ENCODE assay signal across 14 cellular contexts in genomic region chr5:159309689-159310433, GRCh38. TPM values are rescaled to one million over a fixed set of nuclear protein-coding genes. Genes with fewer than 3 reads are reported as not detected.
DNase-seq lines count a peak whose midpoint lies in the region; ATAC-seq and TF ChIP-seq lines count a peak whose summit lies in the region.
"Had no signal": no experiment of that assay in that cellular context is flagged by ENCODE, and none has a peak within 500 bp of the region (broad histone marks: within the 10 kb centered on the region; RNA-seq: fewer than 3 reads in every experiment).

No MANE protein-coding gene starts in this region.

- H3K4me1 Mint-ChIP-seq in CD8-positive, alpha-beta memory T cell, result peaks cover 3 to 8% (median 5%) of the 10 kb centered on the region in 3 donors

- H3K27me3 Mint-ChIP-seq in CD8-positive, alpha-beta memory T cell, result peaks cover 1 to 53% of the 10 kb centered on the region in 2 donors

- peak overlapping the region; percentile 35 for H3K4me3 ChIP-seq in CD8-positive, alpha-beta memory T cell (ENCODE audit: low read length)
- H3K4me3 ChIP-seq in HEK293 (ENCODE audit: low read depth, low read length) (no peak overlapping the region), mammary epithelial cell (replicated peaks in 1 of 3; ENCODE audit: insufficient read depth in 1 of 3, low read depth in 2 of 3, low read length in 3 of 3) (no peak overlapping the region), mucosa of descending colon (no peak overlapping the region), gastroesophageal sphincter (no peak overlapping the region), SK-N-SH (ENCODE audit: low read depth in 2 of 2, low read length in 1 of 2) (no peak overlapping the region)

- peak overlapping the region in 1 of 7 donors; percentile 68 for H3K4me3 Mint-ChIP-seq in CD8-positive, alpha-beta memory T cell
- H3K4me3 Mint-ChIP-seq: neural crest cell had no signal

- H4K20me1 ChIP-seq in mammary epithelial cell (ENCODE audit: insufficient read depth, low read length), result no peaks in the 10 kb centered on the region
- no peaks in the 10 kb centered on the region for H4K20me1 ChIP-seq in SK-N-SH (ENCODE audit: insufficient read depth)

- TF ChIP-seq EP300 in gastroesophageal sphincter (IDR thresholded peaks at IDR 0.05) (no peak), SK-N-SH (IDR thresholded peaks at IDR 0.05; ENCODE audit: borderline replicate concordance in 1 of 2, low read depth in 1 of 2, low read length in 1 of 2) (no peak)

- POLR2A ChIA-PET in CD8-positive, alpha-beta memory T cell (lab: Charles Lee), result no interaction called here
- POLR2A ChIA-PET in HEK293 (lab: Yijun Ruan, JAX), result interaction anchor here (0.6 kb wide), 1 partner anchor 664 kb away, joined by 4 read pairs; no protein-coding TSS in a partner anchor
- POLR2A ChIA-PET in SK-N-SH (lab: Yijun Ruan, JAX), result no interaction called here

- TF ChIP-seq RAD21 in SK-N-SH (IDR thresholded peaks at IDR 0.05; ENCODE audit: low read length), result no peak

- H3K9me2 ChIP-seq in SK-N-SH, result no peaks in the 10 kb centered on the region

- peaks cover 0 to 1% (median 0%) of the 10 kb centered on the region in 3 donors for H3K36me3 Mint-ChIP-seq in CD8-positive, alpha-beta memory T cell
- H3K36me3 Mint-ChIP-seq: CD14-positive monocyte had no signal

- H3K27ac Mint-ChIP-seq in CD8-positive, alpha-beta memory T cell, result peak overlapping the region in 1 of 8 donors; percentile 45
- H3K27ac Mint-ChIP-seq: CD14-positive monocyte; T-helper 1 cell treated with Interleukin-12 subunit alpha and Interleukin-12 subunit beta and Interleukin-4 antibody, amounts not matched to agents 30 μg/mL and 1 μg/mL, for 36 hours had no signal

- TF ChIP-seq CTCF in HEK293 (tag by site-specific recombination; IDR thresholded peaks at IDR 0.05) (no peak), mammary epithelial cell (conservative IDR thresholded peaks at IDR 0.05 in 1 of 2, IDR thresholded peaks at IDR 0.05 in 1 of 2; ENCODE audit: extremely low read depth in 1 of 2, insufficient read depth in 1 of 2, low read depth in 1 of 2, low read length in 2 of 2) (no peak), mucosa of descending colon (IDR thresholded peaks at IDR 0.05) (no peak), gastroesophageal sphincter (IDR thresholded peaks at IDR 0.05) (no peak), SK-N-SH (IDR thresholded peaks at IDR 0.05) (no peak)

- no peak for TF ChIP-seq POLR2A in gastroesophageal sphincter (IDR thresholded peaks at IDR 0.05)

- intact Hi-C loops in mammary epithelial cell (cut with micrococcal nuclease) (no loop called here), mucosa of descending colon (cut with DNase I, micrococcal nuclease) (loop anchor here in 1 of 2 donors (10.0 kb wide), 1 partner anchor 155 kb away; no protein-coding TSS in a partner anchor)

- H3K4me1 ChIP-seq in CD8-positive, alpha-beta memory T cell (ENCODE audit: insufficient read depth, low read length), result peaks cover 10% of the 10 kb centered on the region
- no peaks in the 10 kb centered on the region for H3K4me1 ChIP-seq in HEK293 (ENCODE audit: control insufficient read depth, insufficient read depth, low read length)
- H3K4me1 ChIP-seq in mammary epithelial cell (ENCODE audit: insufficient read depth, low read length), result peaks cover 10% of the 10 kb centered on the region
- H3K4me1 ChIP-seq in mucosa of descending colon (ENCODE audit: low read depth), result no peaks in the 10 kb centered on the region
- H3K4me1 ChIP-seq in gastroesophageal sphincter, result no peaks in the 10 kb centered on the region
- H3K4me1 ChIP-seq in SK-N-SH (ENCODE audit: control insufficient read depth in 1 of 2, insufficient read depth in 2 of 2, low read depth in 1 of 2, low read length in 1 of 2), result no peaks in the 10 kb centered on the region; a peak in 1 of 4 replicates

- no peak for DNase-seq in CD8-positive, alpha-beta memory T cell
- no peak for DNase-seq in mammary epithelial cell
- no peak for DNase-seq in mucosa of descending colon
- DNase-seq in NCI-H2196 (lab: John Stamatoyannopoulos, UW; ENCODE audit: unreplicated experiment), result no peak
- DNase-seq in SK-N-SH, result no peak
- DNase-seq: effector CD4-positive, alpha-beta T cell had no signal

- peaks cover 14% of the 10 kb centered on the region for H3K27me3 ChIP-seq in CD8-positive, alpha-beta memory T cell (ENCODE audit: insufficient read depth, low read length, poor library complexity, severe bottlenecking)
- H3K27me3 ChIP-seq in mammary epithelial cell (ENCODE audit: insufficient read depth, low read length) (no peaks in the 10 kb centered on the region), gastroesophageal sphincter (peaks cover 68% of the 10 kb centered on the region), SK-N-SH (ENCODE audit: insufficient read depth) (no peaks in the 10 kb centered on the region; the same call in 1 of the 2 replicates)
- H3K27me3 ChIP-seq: Peyer's patch had no signal

- CTCF ChIA-PET in CD8-positive, alpha-beta memory T cell (lab: Charles Lee), result interaction anchor here (0.8 to 1.9 kb wide), 3 partner anchors 12 to 153 kb away, joined by 3 to 8 read pairs (median 3); no protein-coding TSS in a partner anchor
- CTCF ChIA-PET in HEK293 (lab: Yijun Ruan, JAX), result interaction anchor here (0.6 to 2.6 kb wide), 5 partner anchors 22 to 608 kb away, joined by 3 to 15 read pairs (median 4); no protein-coding TSS in a partner anchor
- CTCF ChIA-PET in mammary epithelial cell (lab: Charles Lee; ENCODE audit: low non-redundant PET), result no interaction called here
- CTCF ChIA-PET in SK-N-SH (lab: Yijun Ruan, JAX), result interaction anchor here (0.9 to 3.1 kb wide), 5 partner anchors 12 to 714 kb away, joined by 3 to 14 read pairs (median 6); no protein-coding TSS in a partner anchor

- dilution Hi-C loops in mammary epithelial cell (cut with HindIII; ENCODE audit: low sequenced_read_pairs), result no loop called here

- in situ Hi-C loops in mammary epithelial cell (cut with MboI; ENCODE audit: low sequenced_read_pairs in 2 of 2), result loop anchor here in 1 of 2 donors (25.0 kb wide), 1 partner anchor 677 kb away; no protein-coding TSS in a partner anchor

- H3K79me2 ChIP-seq in mammary epithelial cell (ENCODE audit: insufficient read depth, low read length), result no peaks in the 10 kb centered on the region
- no peaks in the 10 kb centered on the region for H3K79me2 ChIP-seq in SK-N-SH (ENCODE audit: insufficient read depth)

- H3K4me2 ChIP-seq in mammary epithelial cell (ENCODE audit: insufficient read depth, low read depth, low read length), result peak overlapping the region; percentile 37
- no peak overlapping the region for H3K4me2 ChIP-seq in SK-N-SH

- H3K9me3 Mint-ChIP-seq in CD8-positive, alpha-beta memory T cell, result no peaks in the 10 kb centered on the region
- H3K9me3 Mint-ChIP-seq: CD14-positive monocyte; neural crest cell; T-helper 1 cell treated with Interleukin-12 subunit alpha and Interleukin-12 subunit beta and Interleukin-4 antibody, amounts not matched to agents 30 μg/mL and 1 μg/mL, for 36 hours had no signal

- BruUV-seq in mammary epithelial cell (replicated peaks; lab: Mats Ljungman, UMichigan), result no TSS peak

- H3K27ac ChIP-seq in CD8-positive, alpha-beta memory T cell (ENCODE audit: low read depth, low read length), result no peak overlapping the region
- H3K27ac ChIP-seq in HEK293 (ENCODE audit: extremely low read depth, low read depth, low read length), result no peak overlapping the region
- H3K27ac ChIP-seq in mammary epithelial cell (ENCODE audit: insufficient read depth, low read depth, low read length), result no peak overlapping the region
- H3K27ac ChIP-seq in gastroesophageal sphincter, result no peak overlapping the region
- H3K27ac ChIP-seq in SK-N-SH (ENCODE audit: low read depth in 2 of 2, low read length in 1 of 2), result no peak overlapping the region
- H3K27ac ChIP-seq: Peyer's patch had no signal

- peak; percentile 33 for ATAC-seq in mucosa of descending colon
- ATAC-seq in GM19351 (IDR thresholded peaks at IDR 0.05; ENCODE audit: unreplicated experiment), result no peak
- no peak for ATAC-seq in gastroesophageal sphincter

- no peak overlapping the region for H3K9ac ChIP-seq in mammary epithelial cell (ENCODE audit: insufficient read depth, low read length)
- H3K9ac ChIP-seq in SK-N-SH, result no peak overlapping the region

- H2AFZ ChIP-seq in mammary epithelial cell (ENCODE audit: low read depth, low read length) (peak overlapping the region; percentile 70), SK-N-SH (ENCODE audit: low read depth) (no peak overlapping the region)

- H3K36me3 ChIP-seq in CD8-positive, alpha-beta memory T cell (ENCODE audit: insufficient read depth, low read length), result no peaks in the 10 kb centered on the region
- H3K36me3 ChIP-seq in HEK293 (ENCODE audit: control insufficient read depth in 2 of 2, insufficient read depth in 1 of 2, low read length in 2 of 2) (no peaks in the 10 kb centered on the region), mammary epithelial cell (ENCODE audit: insufficient read depth, low read length) (no peaks in the 10 kb centered on the region), mucosa of descending colon (ENCODE audit: low read depth) (no peaks in the 10 kb centered on the region), gastroesophageal sphincter (no peaks in the 10 kb centered on the region), SK-N-SH (replicated peaks in 1 of 2; ENCODE audit: control insufficient read depth in 1 of 2, insufficient read depth in 2 of 2, low read length in 1 of 2) (no peaks in the 10 kb centered on the region)
- H3K36me3 ChIP-seq: Peyer's patch had no signal

- H3K9me3 ChIP-seq in CD8-positive, alpha-beta memory T cell (ENCODE audit: low read length), result no peaks in the 10 kb centered on the region
- no peaks in the 10 kb centered on the region for H3K9me3 ChIP-seq in HEK293 (ENCODE audit: control insufficient read depth, insufficient read depth, low read depth, low read length)
- no peaks in the 10 kb centered on the region for H3K9me3 ChIP-seq in mammary epithelial cell (replicated peaks; ENCODE audit: insufficient read depth, low read length)
- no peaks in the 10 kb centered on the region for H3K9me3 ChIP-seq in mucosa of descending colon
- H3K9me3 ChIP-seq in gastroesophageal sphincter, result no peaks in the 10 kb centered on the region
- H3K9me3 ChIP-seq in SK-N-SH, result no peaks in the 10 kb centered on the region
- H3K9me3 ChIP-seq: Peyer's patch had no signal

- 93% methylated on average over 8 of the region's 8 CpGs for WGBS in mammary epithelial cell (ENCODE audit: low coverage, missing lambda C conversion rate)
- WGBS in gastroesophageal sphincter (ENCODE audit: low coverage in 1 of 2), 2 donors, result 63 to 78% methylated on average over 2 to 4 of the region's 8 CpGs
- 88% methylated on average over 8 of the region's 8 CpGs for WGBS in SK-N-SH (ENCODE audit: low lambda C conversion rate)

- no peaks in the 10 kb centered on the region for H3F3A ChIP-seq in SK-N-SH (replicated peaks; ENCODE audit: insufficient read depth)

RNA-seq across cellular contexts. Expression of gene IL12B, which starts 20.4 kb away (rescaled TPM):
- not detected for total RNA-seq in CD8-positive, alpha-beta memory T cell
- not detected for polyA plus RNA-seq in CD8-positive, alpha-beta memory T cell
- total RNA-seq in mammary epithelial cell (not detected), mucosa of descending colon (not detected), gastroesophageal sphincter (not detected)
- polyA plus RNA-seq in mammary epithelial cell (not detected), SK-N-SH (2012; rRNA removed) (not detected in 2 replicates)
- polyA minus RNA-seq in mammary epithelial cell, result not detected
- 0.01 TPM in 1 of 2 replicates, not detected in the other for polyA plus RNA-seq in SK-N-SH (2012; cell fraction: cytosol; rRNA removed)
- 0.02 TPM in 1 of 2 replicates, not detected in the other for polyA plus RNA-seq in SK-N-SH (2012; cell fraction: nucleus; rRNA removed)
- total RNA-seq: NCI-H460, neural crest cell, Peyer's patch had no signal
- polyA plus RNA-seq: CD14-positive monocyte had no signal

RNA-seq across cellular contexts. Expression of gene UBLCP1, which starts 46.8 kb away (rescaled TPM):
- 10 to 100 TPM; 41.8 to 44.4 TPM for total RNA-seq in CD8-positive, alpha-beta memory T cell
- polyA plus RNA-seq in CD8-positive, alpha-beta memory T cell, result 59.0 TPM
- total RNA-seq in mammary epithelial cell (10 to 100 TPM; 30.2 to 36.5 TPM), mucosa of descending colon (10 to 100 TPM; 12.1 to 18.3 (median 17.7) TPM), gastroesophageal sphincter (10 to 100 TPM; 24.1 to 29.3 (median 26.0) TPM)
- polyA plus RNA-seq in mammary epithelial cell (15.4 TPM), SK-N-SH (2012; rRNA removed) (13.8 and 19.5 TPM in 2 replicates)
- 13.3 TPM for polyA minus RNA-seq in mammary epithelial cell
- 28.2 and 46.1 TPM in 2 replicates for polyA plus RNA-seq in SK-N-SH (2012; cell fraction: cytosol; rRNA removed)
- 5.6 and 10.3 TPM in 2 replicates for polyA plus RNA-seq in SK-N-SH (2012; cell fraction: nucleus; rRNA removed)
